In the genomic region with DNA sequence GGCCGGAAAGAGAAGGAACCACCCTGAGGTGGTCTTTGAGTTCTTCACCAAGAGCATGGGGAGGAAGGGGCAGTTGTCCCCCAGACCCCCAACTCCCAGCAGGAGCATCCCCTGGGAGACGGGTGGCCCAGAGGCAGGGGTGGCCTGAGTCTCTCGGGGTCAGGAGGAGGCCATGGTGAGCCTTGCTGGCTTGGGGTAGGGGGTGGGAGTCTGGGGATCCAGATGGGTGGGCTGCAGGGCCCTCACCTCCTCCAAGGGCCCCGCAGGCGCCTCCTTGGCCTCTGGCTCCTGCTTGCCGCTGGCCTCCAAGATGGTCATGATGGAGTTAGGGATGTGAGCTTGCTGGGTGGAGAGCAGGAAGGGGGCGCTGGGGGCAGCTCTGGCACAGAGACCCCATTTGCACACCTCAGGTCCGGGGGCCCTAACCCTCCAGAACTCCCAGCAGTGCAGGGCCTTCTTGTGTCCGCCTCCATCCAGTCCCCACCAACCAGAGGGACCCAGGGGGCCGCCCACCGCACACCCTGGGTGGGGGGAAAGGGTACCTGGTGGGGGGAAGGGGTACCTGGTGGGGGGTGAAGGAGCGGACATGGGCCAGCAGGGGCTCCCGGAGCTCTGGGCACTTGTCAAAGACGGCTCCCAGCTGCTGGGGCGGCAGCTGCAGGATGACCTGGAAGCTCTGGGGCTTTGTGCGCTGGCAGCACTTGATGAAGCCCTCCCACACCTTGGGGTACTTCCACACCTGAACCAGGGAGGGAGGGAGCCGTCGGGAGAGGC, we compare ENCODE assay signal across 1 cellular context.
A peak's percentile ranks its signal among the peaks of the same experiment; 100 is the strongest.
TF ChIP-seq lines count a peak whose summit lies in the region.

No MANE protein-coding gene starts in this region.

TF ChIP-seq in K562, 482 proteins besides CTCF, POLR2A, EP300 and RAD21:
- TF ChIP-seq POLR2G (IDR thresholded peaks at IDR 0.05; ENCODE audit: low read depth, low read length) (peak; percentile 59), BRD9 (IDR thresholded peaks at IDR 0.05; ENCODE audit: low read depth, partially characterized antibody) (no peak), TGIF2 (CRISPR knock-in tag; IDR thresholded peaks at IDR 0.05) (peak; percentile 29; the same call in 1 of the 2 replicates), NONO (IDR thresholded peaks at IDR 0.05; ENCODE audit: low read depth in 2 of 2, low read length in 1 of 2) (no peak), SMARCA5 (IDR thresholded peaks at IDR 0.05) (no peak), RBFOX2 (IDR thresholded peaks at IDR 0.05; ENCODE audit: low read depth, low read length) (0 out of 2 replicates have a peak, but pooled peaks have one; percentile 4), SREBF1 (IDR thresholded peaks at IDR 0.05; ENCODE audit: borderline replicate concordance, low read depth, low read length) (no peak), AFF4 (CRISPR knock-in tag; IDR thresholded peaks at IDR 0.05) (0 out of 2 replicates have a peak, but pooled peaks have one; percentile 20), PCBP2 (IDR thresholded peaks at IDR 0.05; ENCODE audit: low read depth, low read length, poor library complexity, severe bottlenecking) (no peak), USF2 (CRISPR knock-in tag; IDR thresholded peaks at IDR 0.05) (no peak), NFATC3 (IDR thresholded peaks at IDR 0.05) (no peak)
